In genomic region chr1:154220071-154220969, GRCh38 we compare ENCODE assay signal across 8 cellular contexts. TPM values are rescaled to one million over a fixed set of nuclear protein-coding genes. Genes with fewer than 3 reads are reported as not detected.
A peak's percentile ranks its signal among the peaks of the same experiment; 100 is the strongest.
DNase-seq lines count a peak whose midpoint lies in the region; ATAC-seq and TF ChIP-seq lines count a peak whose summit lies in the region.

Gene UBAP2L, plus strand, starts transcription at chr1:154220955. Its CDS starts 4,169 bp downstream, at chr1:154225124.

- peak within 1 kb of the TSS; percentile 100 for H3K4me3 Mint-ChIP-seq in activated T-cell treated with anti-CD3 and anti-CD28 coated beads, Interleukin-2, amount 50 U/mL, for 24 hours

- H3K4me1 Mint-ChIP-seq in activated T-cell treated with anti-CD3 and anti-CD28 coated beads, Interleukin-2, amount 50 U/mL, for 24 hours (ENCODE audit: low read depth), result peaks cover 63% of the 10 kb centered on the region

- H3K4me3 ChIP-seq in mucosa of rectum (ENCODE audit: low read length in 2 of 2), result peak within 1 kb of the TSS; percentile 100

- H3K9me3 Mint-ChIP-seq in activated T-cell treated with anti-CD3 and anti-CD28 coated beads, Interleukin-2, amount 50 U/mL, for 24 hours, result peaks cover 2% of the 10 kb centered on the region

- H3K27me3 Mint-ChIP-seq in activated T-cell treated with anti-CD3 and anti-CD28 coated beads, Interleukin-2, amount 50 U/mL, for 24 hours, result no peaks in the 10 kb centered on the region

- H3K9me3 ChIP-seq in mucosa of rectum (ENCODE audit: control insufficient read depth in 2 of 2, low read length in 2 of 2), result no peaks in the 10 kb centered on the region

- in situ Hi-C loops in KBM-7 (cut with MboI; ENCODE audit: low pct_unique_long_range_greater_than_20kb, low sequenced_read_pairs), result no loop called here

- no peaks in the 10 kb centered on the region for H3K27me3 ChIP-seq in mucosa of rectum (ENCODE audit: control insufficient read depth in 2 of 2, insufficient read depth in 2 of 2, low read length in 2 of 2)

- peak within 1 kb of the TSS; percentile 100 for H3K27ac Mint-ChIP-seq in activated T-cell treated with anti-CD3 and anti-CD28 coated beads, Interleukin-2, amount 50 U/mL, for 24 hours

- H3K36me3 ChIP-seq in mucosa of rectum (ENCODE audit: control insufficient read depth in 2 of 2, insufficient read depth in 2 of 2, low read length in 2 of 2), result peaks cover 10 to 14% of the 10 kb centered on the region in 2 donors

- peak; percentile 99 for DNase-seq in DMS153 treated with DMSO at 0.1 percent for 48 hours (lab: John Stamatoyannopoulos, UW; ENCODE audit: unreplicated experiment)
- DNase-seq in KBM-7, result peak; percentile 100
- DNase-seq in activated T-cell treated with anti-CD3 and anti-CD28 coated beads, Interleukin-2, amount 50 U/mL, for 24 hours, result peak; percentile 98
- DNase-seq in erythroblast (lab: John Stamatoyannopoulos, UW), result peak; percentile 100
- peak; percentile 98 for DNase-seq in stimulated activated CD8-positive, alpha-beta memory T cell treated with anti-CD3 and anti-CD28 coated beads, Interleukin-4, amount 100 ng/mL, for 48 hours

- peak within 1 kb of the TSS; percentile 100 for H3K9ac ChIP-seq in mucosa of rectum (ENCODE audit: low read depth in 1 of 2, low read length in 2 of 2)

- peaks cover 90% of the 10 kb centered on the region for H3K36me3 Mint-ChIP-seq in activated T-cell treated with anti-CD3 and anti-CD28 coated beads, Interleukin-2, amount 50 U/mL, for 24 hours (ENCODE audit: low read depth)

- peak; percentile 92 for TF ChIP-seq POLR2A in erythroblast (IDR thresholded peaks at IDR 0.05; ENCODE audit: low read length)

- peak within 1 kb of the TSS; percentile 97 to 99 for H3K27ac ChIP-seq in mucosa of rectum (ENCODE audit: low read depth in 2 of 2, low read length in 2 of 2)

- H3K4me1 ChIP-seq in mucosa of rectum (ENCODE audit: control insufficient read depth in 2 of 2, insufficient read depth in 2 of 2, low read length in 2 of 2), result peaks cover 18 to 23% of the 10 kb centered on the region in 2 donors

- peak; percentile 80 for ATAC-seq in GM21717 (IDR thresholded peaks at IDR 0.05; ENCODE audit: unreplicated experiment)

TF ChIP-seq in PFSK-1, 5 proteins besides CTCF, POLR2A, EP300 and RAD21:
- peak; percentile 96 for TF ChIP-seq FOXP2 (optimal IDR thresholded peaks at IDR 0.05; ENCODE audit: borderline replicate concordance, extremely low read depth, extremely low read length, insufficient read depth)
- peak; percentile 75 for TF ChIP-seq POLR2AphosphoS5 (IDR thresholded peaks at IDR 0.05; ENCODE audit: low read depth, low read length)
- peak; percentile 38 to 48; a peak in 2 of 4 replicates for TF ChIP-seq REST (IDR thresholded peaks at IDR 0.05; ENCODE audit: insufficient read depth in 1 of 2, low read depth in 2 of 2, low read length in 2 of 2)
- TF ChIP-seq TAF1 (IDR thresholded peaks at IDR 0.05; ENCODE audit: borderline replicate concordance, insufficient read depth, low read length), result peak; percentile 79
- TF ChIP-seq SIN3A (IDR thresholded peaks at IDR 0.05; ENCODE audit: borderline replicate concordance, insufficient read depth, low read length), result peak; percentile 70; the same call in 1 of the 2 replicates

RNA-seq across cellular contexts. Expression of gene UBAP2L, which starts in this region (rescaled TPM):
- 138 TPM for polyA plus RNA-seq in PFSK-1 (2012; ENCODE audit: insufficient read length, low read depth)

Comparison
In these comparisons a context has a peak if more than half of its experiments do, and no peak if none do; other contexts are left out.
1. Peak in every context shown above with its lines: DNase-seq, ATAC-seq, H3K4me3 ChIP-seq and H3K27ac ChIP-seq.